ENCODE assay signal across 1 cellular context in the genomic region with DNA sequence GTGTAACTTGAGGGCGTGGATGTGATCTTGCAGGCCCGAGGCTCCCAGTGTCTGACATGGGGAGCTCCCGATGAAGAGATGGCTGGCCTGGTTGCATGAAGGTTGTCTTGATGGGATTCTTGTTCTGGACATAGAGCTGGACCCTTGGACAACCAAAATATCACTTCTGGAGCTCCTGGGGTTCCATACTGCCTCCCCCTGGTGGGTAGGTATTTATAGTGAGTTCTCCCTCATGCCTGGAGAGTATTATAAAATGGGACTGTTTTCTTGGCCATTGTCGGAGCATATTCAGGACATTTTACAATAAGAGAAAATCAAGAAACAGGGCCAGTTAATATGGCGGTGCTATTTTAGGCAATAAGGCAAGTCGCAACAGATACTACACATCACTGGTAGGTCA.
TF ChIP-seq lines count a peak whose summit lies in the region.

No MANE protein-coding gene starts in this region.

TF ChIP-seq in SK-N-SH, 30 proteins besides CTCF, POLR2A, EP300 and RAD21 (continued from another document):
- TF ChIP-seq, protein P1, sequence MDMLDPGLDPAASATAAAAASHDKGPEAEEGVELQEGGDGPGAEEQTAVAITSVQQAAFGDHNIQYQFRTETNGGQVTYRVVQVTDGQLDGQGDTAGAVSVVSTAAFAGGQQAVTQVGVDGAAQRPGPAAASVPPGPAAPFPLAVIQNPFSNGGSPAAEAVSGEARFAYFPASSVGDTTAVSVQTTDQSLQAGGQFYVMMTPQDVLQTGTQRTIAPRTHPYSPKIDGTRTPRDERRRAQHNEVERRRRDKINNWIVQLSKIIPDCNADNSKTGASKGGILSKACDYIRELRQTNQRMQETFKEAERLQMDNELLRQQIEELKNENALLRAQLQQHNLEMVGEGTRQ (IDR thresholded peaks at IDR 0.05; ENCODE audit: borderline replicate concordance, low read depth, low read length), result no peak
- TF ChIP-seq RCOR1 (IDR thresholded peaks at IDR 0.05; ENCODE audit: low read length) (no peak), RFX5 (IDR thresholded peaks at IDR 0.05; ENCODE audit: low read length) (no peak), MEF2A (IDR thresholded peaks at IDR 0.05; ENCODE audit: borderline replicate concordance, low read depth) (no peak), CHD2 (IDR thresholded peaks at IDR 0.05; ENCODE audit: low read length, partially characterized antibody) (no peak), MXI1 (IDR thresholded peaks at IDR 0.05; ENCODE audit: low read depth, low read length) (no peak), ELF1 (IDR thresholded peaks at IDR 0.05) (no peak), NRF1 (IDR thresholded peaks at IDR 0.05; ENCODE audit: low read depth, low read length) (no peak), EZH2phosphoT487 (IDR thresholded peaks at IDR 0.05; ENCODE audit: borderline replicate concordance, low read depth) (no peak), SMC3 (IDR thresholded peaks at IDR 0.05; ENCODE audit: low read depth, low read length) (no peak), GABPA (IDR thresholded peaks at IDR 0.05; ENCODE audit: low read depth) (no peak), NFIC (IDR thresholded peaks at IDR 0.05; ENCODE audit: borderline replicate concordance) (no peak)
- TF ChIP-seq, protein P2, sequence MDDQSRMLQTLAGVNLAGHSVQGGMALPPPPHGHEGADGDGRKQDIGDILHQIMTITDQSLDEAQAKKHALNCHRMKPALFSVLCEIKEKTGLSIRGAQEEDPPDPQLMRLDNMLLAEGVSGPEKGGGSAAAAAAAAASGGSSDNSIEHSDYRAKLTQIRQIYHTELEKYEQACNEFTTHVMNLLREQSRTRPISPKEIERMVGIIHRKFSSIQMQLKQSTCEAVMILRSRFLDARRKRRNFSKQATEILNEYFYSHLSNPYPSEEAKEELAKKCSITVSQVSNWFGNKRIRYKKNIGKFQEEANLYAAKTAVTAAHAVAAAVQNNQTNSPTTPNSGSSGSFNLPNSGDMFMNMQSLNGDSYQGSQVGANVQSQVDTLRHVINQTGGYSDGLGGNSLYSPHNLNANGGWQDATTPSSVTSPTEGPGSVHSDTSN (IDR thresholded peaks at IDR 0.05), result no peak
